ENCODE assay signal across 9 cellular contexts in genomic region chr1:9718006-9718680, GRCh38.
A peak's percentile ranks its signal among the peaks of the same experiment; 100 is the strongest.
DNase-seq lines count a peak whose midpoint lies in the region; ATAC-seq and TF ChIP-seq lines count a peak whose summit lies in the region.
"Had no signal": no experiment of that assay in that cellular context is flagged by ENCODE, and none has a peak within 500 bp of the region (broad histone marks: within the 10 kb centered on the region; RNA-seq: fewer than 3 reads in every experiment).

No MANE protein-coding gene starts in this region.

- TF ChIP-seq CTCF in Peyer's patch (IDR thresholded peaks at IDR 0.05) (no peak), esophagus muscularis mucosa (IDR thresholded peaks at IDR 0.05) (no peak), transverse colon (IDR thresholded peaks at IDR 0.05) (no peak)

- intact Hi-C loops in esophagus muscularis mucosa (cut with DNase I) (no loop called here), transverse colon (cut with DNase I; ENCODE audit: low total_unique reads) (no loop called here)

- H3K4me1 Mint-ChIP-seq in activated T-cell treated with anti-CD3 and anti-CD28 coated beads, Interleukin-2, amount 50 U/mL, for 72 hours (ENCODE audit: low read depth) = peaks cover 73% of the 10 kb centered on the region

- H3K27me3 ChIP-seq in Peyer's patch (no peaks in the 10 kb centered on the region), esophagus muscularis mucosa (no peaks in the 10 kb centered on the region), transverse colon (no peaks in the 10 kb centered on the region)
- H3K27me3 ChIP-seq: sigmoid colon had no signal

- in situ Hi-C loops in transverse colon (cut with MboI; ENCODE audit: low pct_ligation_motif_present in 1 of 4, low pct_unique_long_range_greater_than_20kb in 1 of 4, low sequenced_read_pairs in 3 of 4) = no loop called here

- H3K27ac Mint-ChIP-seq in activated T-cell treated with anti-CD3 and anti-CD28 coated beads, Interleukin-2, amount 50 U/mL, for 72 hours = peak overlapping the region; percentile 75

- no peaks in the 10 kb centered on the region for H3K27me3 Mint-ChIP-seq in activated T-cell treated with anti-CD3 and anti-CD28 coated beads, Interleukin-2, amount 50 U/mL, for 72 hours (ENCODE audit: low read depth)

- H3K4me3 ChIP-seq in Peyer's patch = peak overlapping the region; percentile 12 to 50 (median 34)
- peak overlapping the region in 3 of 4 donors; percentile 20 to 30 (median 28) for H3K4me3 ChIP-seq in esophagus muscularis mucosa
- H3K4me3 ChIP-seq in transverse colon = peak overlapping the region in 1 of 4 donors; percentile 16

- H3K27ac ChIP-seq in Peyer's patch = peak overlapping the region; percentile 81 to 93 (median 88)
- peak overlapping the region in 1 of 4 donors; percentile 10 for H3K27ac ChIP-seq in esophagus muscularis mucosa (replicated peaks in 1 of 4)
- H3K27ac ChIP-seq in transverse colon = peak overlapping the region; percentile 35 to 68 (median 66)

- TF ChIP-seq POLR2A in Peyer's patch (IDR thresholded peaks at IDR 0.05) (no peak), esophagus muscularis mucosa (IDR thresholded peaks at IDR 0.05; ENCODE audit: low read depth) (no peak), transverse colon (IDR thresholded peaks at IDR 0.05) (no peak)

- no peak for TF ChIP-seq EP300 in esophagus muscularis mucosa (IDR thresholded peaks at IDR 0.05)
- no peak for TF ChIP-seq EP300 in transverse colon (IDR thresholded peaks at IDR 0.05; ENCODE audit: low read depth)

- H3K4me1 ChIP-seq in Peyer's patch (peaks cover 0 to 63% (median 22%) of the 10 kb centered on the region in 4 donors), esophagus muscularis mucosa (peaks cover 0 to 29% (median 14%) of the 10 kb centered on the region in 4 donors), transverse colon (peaks cover 0 to 15% (median 4%) of the 10 kb centered on the region in 4 donors)

- H3K4me3 Mint-ChIP-seq in activated T-cell treated with anti-CD3 and anti-CD28 coated beads, Interleukin-2, amount 50 U/mL, for 72 hours = peak overlapping the region; percentile 80 to 83

- H3K36me3 Mint-ChIP-seq in activated T-cell treated with anti-CD3 and anti-CD28 coated beads, Interleukin-2, amount 50 U/mL, for 72 hours (ENCODE audit: insufficient read depth in 2 of 2) = peaks cover 16 to 38% of the 10 kb centered on the region in 2 donors

- H3K9me3 ChIP-seq in Peyer's patch (no peaks in the 10 kb centered on the region), esophagus muscularis mucosa (no peaks in the 10 kb centered on the region), transverse colon (no peaks in the 10 kb centered on the region)
- H3K9me3 ChIP-seq: sigmoid colon had no signal

- 92% methylated on average over 5 of the region's 10 CpGs for WGBS in esophagus muscularis mucosa
- 84% methylated on average over 10 of the region's 10 CpGs; no CpG with 5 or more reads in 1 of the 2 donors for WGBS in transverse colon (ENCODE audit: low coverage in 1 of 2), 2 donors

- no peak for DNase-seq in activated T-cell treated with anti-CD3 and anti-CD28 coated beads, Interleukin-2, amount 50 U/mL, for 72 hours
- DNase-seq in activated T-cell treated with anti-CD3 and anti-CD28 coated beads, Interleukin-2, amount 50 U/mL, for 48 hours = no peak
- no peak for DNase-seq in Peyer's patch
- no peak for DNase-seq in esophagus muscularis mucosa (ENCODE audit: extremely low spot score)
- no peak for DNase-seq in transverse colon
- no peak for DNase-seq in AML-193 (lab: John Stamatoyannopoulos, UW)
- DNase-seq in HUDEP-2 (lab: John Stamatoyannopoulos, UW; ENCODE audit: unreplicated experiment in 76 of 76) = no peak

- H3K36me3 ChIP-seq in Peyer's patch (peaks cover 0 to 28% (median 0%) of the 10 kb centered on the region in 3 donors), esophagus muscularis mucosa (peaks cover 11 to 83% (median 58%) of the 10 kb centered on the region in 4 donors), transverse colon (no peaks in the 10 kb centered on the region)

- no peaks in the 10 kb centered on the region for H3K9me3 Mint-ChIP-seq in activated T-cell treated with anti-CD3 and anti-CD28 coated beads, Interleukin-2, amount 50 U/mL, for 72 hours

- no peak for ATAC-seq in activated T-cell treated with anti-CD3 and anti-CD28 coated beads, Interleukin-2, amount 50 U/mL, for 72 hours (replicated peaks in 1 of 2)
- no peak for ATAC-seq in GM21619 (IDR thresholded peaks at IDR 0.05; ENCODE audit: unreplicated experiment)
